14 cellular contexts compared by ENCODE assay signal in the genomic region with DNA sequence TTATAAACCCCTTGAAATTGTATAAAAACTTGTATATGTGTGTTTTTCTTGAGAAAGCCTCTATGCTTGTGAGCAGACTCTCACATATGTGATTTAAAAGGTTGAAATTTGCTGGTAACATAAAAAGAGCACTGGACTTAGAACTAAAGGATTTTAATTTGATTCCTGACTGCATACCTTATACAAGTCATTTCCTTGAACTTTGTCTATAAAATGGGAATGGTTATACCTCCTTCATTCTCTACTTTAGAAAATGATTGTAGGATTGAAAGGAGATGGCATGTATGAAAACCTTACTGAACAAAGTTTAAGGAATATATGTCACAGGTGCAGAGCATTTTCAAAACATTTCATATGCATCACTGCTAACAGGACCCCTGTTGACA. TPM values are rescaled to one million over a fixed set of nuclear protein-coding genes. Genes with fewer than 3 reads are reported as not detected.
DNase-seq lines count a peak whose midpoint lies in the region; ATAC-seq and TF ChIP-seq lines count a peak whose summit lies in the region.
"Had no signal": no experiment of that assay in that cellular context is flagged by ENCODE, and none has a peak within 500 bp of the region (broad histone marks: within the 10 kb centered on the region; RNA-seq: fewer than 3 reads in every experiment).

No MANE protein-coding gene starts in this region.

- CTCF ChIA-PET in PC-3 (lab: Charles Lee), result no interaction called here

- peak overlapping the region; percentile 72 for H3K27ac Mint-ChIP-seq in T-helper 17 cell
- H3K27ac Mint-ChIP-seq in naive B cell, result peak overlapping the region; percentile 44 to 93 (median 86)

- TF ChIP-seq CTCF in heart right ventricle (IDR thresholded peaks at IDR 0.05) (no peak), PC-3 (conservative IDR thresholded peaks at IDR 0.05; ENCODE audit: low read depth, low read length) (no peak)

- no peaks in the 10 kb centered on the region for H3K27me3 ChIP-seq in heart right ventricle
- no peaks in the 10 kb centered on the region for H3K27me3 ChIP-seq in PC-3 (ENCODE audit: low read length)

- H3K27me3 Mint-ChIP-seq in T-helper 17 cell, result no peaks in the 10 kb centered on the region
- no peaks in the 10 kb centered on the region for H3K27me3 Mint-ChIP-seq in naive B cell

- H3K4me3 Mint-ChIP-seq in T-helper 17 cell, result no peak overlapping the region
- H3K4me3 Mint-ChIP-seq in naive B cell, result peak overlapping the region in 4 of 8 donors; percentile 60 to 77 (median 70)
- H3K4me3 Mint-ChIP-seq: CD14-positive monocyte, HFFc6 had no signal

- DNase-seq in heart right ventricle (no peak), Right ventricle myocardium inferior (ENCODE audit: missing footprints) (no peak), T-helper 17 cell (no peak), naive B cell (no peak), C1 segment of cervical spinal cord (lab: John Stamatoyannopoulos, UW) (no peak), PC-3 (no peak)
- DNase-seq: DMS 273 treated with DMSO at 0.1 percent for 48 hours, EL, HFFc6, NCI-H524, SIG-M5 had no signal

- H3K9ac ChIP-seq in PC-3 (ENCODE audit: low read length), result no peak overlapping the region

- no peaks in the 10 kb centered on the region for H3K9me2 ChIP-seq in PC-3 (replicated peaks; ENCODE audit: low read length)

- no peaks in the 10 kb centered on the region for H3K79me2 ChIP-seq in PC-3 (ENCODE audit: low read length)

- ATAC-seq in heart right ventricle, result no peak
- no peak for ATAC-seq in Right ventricle myocardium inferior
- no peak for ATAC-seq in T-helper 17 cell
- peak in 1 of 2 donors; percentile 9 for ATAC-seq in naive B cell (ENCODE audit: low read depth in 2 of 2)
- ATAC-seq in GM19467 (IDR thresholded peaks at IDR 0.05; ENCODE audit: unreplicated experiment), result no peak
- no peak for ATAC-seq in PC-3
- ATAC-seq: A549 had no signal

- BruUV-seq in PC-3 (replicated peaks; lab: Mats Ljungman, UMichigan), result no TSS peak

- H3K27ac ChIP-seq in heart right ventricle (peak overlapping the region in 8 of 10 donors; percentile 21 to 79 (median 66)), PC-3 (ENCODE audit: low read length) (no peak overlapping the region)
- H3K27ac ChIP-seq: A549 had no signal

- H3K36me3 ChIP-seq in heart right ventricle, result peaks cover 0 to 100% (median 46%) of the 10 kb centered on the region in 9 donors
- H3K36me3 ChIP-seq in PC-3 (ENCODE audit: low read depth, low read length), result peaks cover 40% of the 10 kb centered on the region

- H3K4me1 ChIP-seq in heart right ventricle (peaks cover 0 to 21% (median 7%) of the 10 kb centered on the region in 9 donors), PC-3 (ENCODE audit: insufficient read depth, low read length) (no peaks in the 10 kb centered on the region; the same call in 1 of the 2 replicates)
- H3K4me1 ChIP-seq: A549 had no signal

- POLR2A ChIA-PET in PC-3 (lab: Charles Lee; ENCODE audit: unreplicated experiment), result no interaction called here

- H3K4me1 Mint-ChIP-seq in T-helper 17 cell (peaks cover 9% of the 10 kb centered on the region), naive B cell (peaks cover 28 to 31% (median 30%) of the 10 kb centered on the region in 3 donors)

- H2AFZ ChIP-seq in PC-3 (ENCODE audit: low read length), result no peak overlapping the region

- H3K9me3 Mint-ChIP-seq in naive B cell, result no peaks in the 10 kb centered on the region
- H3K9me3 Mint-ChIP-seq: CD14-positive monocyte, HFFc6 had no signal

- H4K20me1 ChIP-seq in PC-3 (ENCODE audit: low read length), result no peaks in the 10 kb centered on the region

- peaks cover 12% of the 10 kb centered on the region for H3K36me3 Mint-ChIP-seq in T-helper 17 cell (ENCODE audit: low read depth)
- H3K36me3 Mint-ChIP-seq in naive B cell, result peaks cover 21 to 29% of the 10 kb centered on the region in 2 donors

- no peaks in the 10 kb centered on the region for H3F3A ChIP-seq in PC-3 (ENCODE audit: low read length, unreplicated experiment)

- H3K9me3 ChIP-seq in heart right ventricle (no peaks in the 10 kb centered on the region), T-helper 17 cell (ENCODE audit: control insufficient read depth, low read length, poor library complexity, severe bottlenecking) (no peaks in the 10 kb centered on the region), PC-3 (ENCODE audit: low read length) (no peaks in the 10 kb centered on the region)
- H3K9me3 ChIP-seq: A549 had no signal

- intact Hi-C loops in heart right ventricle (cut with DNase I), result loop anchor here in 1 of 10 donors (5.0 kb wide), 1 partner anchor 37 kb away; no protein-coding TSS in a partner anchor
- intact Hi-C loops in Right ventricle myocardium inferior (cut with DNase I), result loop anchor here (5.0 kb wide), 1 partner anchor 47 kb away; a partner anchor contains a TSS
- intact Hi-C loops in PC-3 (cut with micrococcal nuclease), result no loop called here

- no peak overlapping the region for H3K4me2 ChIP-seq in PC-3 (ENCODE audit: low read length)
- H3K4me2 ChIP-seq: A549 had no signal

- H3K4me3 ChIP-seq in heart right ventricle, result no peak overlapping the region
- no peak overlapping the region for H3K4me3 ChIP-seq in PC-3 (ENCODE audit: low read length)
- H3K4me3 ChIP-seq: A549 had no signal

RNA-seq across cellular contexts. Expression of a gene that starts 10.4 kb away (rescaled TPM):
- total RNA-seq in heart right ventricle (10 to 100 TPM; 39.9 to 53.9 (median 45.9) TPM), Right ventricle myocardium inferior (64.1 TPM), T-helper 17 cell (10 to 100 TPM; 37.0 to 39.6 TPM), PC-3 (2014; rRNA removed) (35.3 and 38.4 TPM in 2 replicates)
- polyA plus RNA-seq in heart right ventricle (10 to 100 TPM; 33.4 to 57.9 TPM), naive B cell (ENCODE audit: low read depth in 6 of 6) (100 to 1,000 TPM; 108 to 236 (median 132) TPM)

RNA-seq across cellular contexts. Expression of a gene that starts 48.6 kb away (rescaled TPM):
- total RNA-seq in heart right ventricle (10 to 100 TPM; 14.7 to 21.4 (median 18.5) TPM), Right ventricle myocardium inferior (13.8 TPM), T-helper 17 cell (10 to 100 TPM; 19.1 to 23.8 TPM), PC-3 (2014; rRNA removed) (17.5 and 18.3 TPM in 2 replicates)
- polyA plus RNA-seq in heart right ventricle (1 to 10 TPM; 6.9 to 9.5 TPM), naive B cell (ENCODE audit: low read depth in 6 of 6) (10 to 100 TPM; 26.7 to 42.7 (median 33.5) TPM)

RNA-seq across cellular contexts. Expression of a gene that starts 48.9 kb away (rescaled TPM):
- total RNA-seq in heart right ventricle (10 to 100 TPM; 49.6 to 66.8 (median 62.5) TPM), Right ventricle myocardium inferior (54.2 TPM), T-helper 17 cell (100 to 1,000 TPM; 109 to 118 TPM), PC-3 (2014; rRNA removed) (45.6 and 56.4 TPM in 2 replicates)
- polyA plus RNA-seq in heart right ventricle (10 to 100 TPM; 50.4 to 60.7 TPM), naive B cell (ENCODE audit: low read depth in 6 of 6) (100 to 1,000 TPM in 1 of 6 donors, 10 to 100 TPM in 5; 85.1 to 109 (median 93.6) TPM)

RNA-seq across cellular contexts. Expression of a gene that starts 49.8 kb away (rescaled TPM):
- total RNA-seq in heart right ventricle (1 to 10 TPM; 1.7 to 4.0 (median 2.2) TPM), Right ventricle myocardium inferior (3.4 TPM), T-helper 17 cell (under 1 TPM; 0.16 to 0.75 TPM), PC-3 (2014; rRNA removed) (0.35 and 1.6 TPM in 2 replicates)
- polyA plus RNA-seq in heart right ventricle (10 to 100 TPM in 1 of 2 donors, 1 to 10 TPM in 1; 7.0 to 10.6 TPM), naive B cell (ENCODE audit: low read depth in 6 of 6) (under 1 TPM; 0.14 to 0.68 (median 0.52) TPM)
- total RNA-seq: HFFc6 had no signal
